Comparison of ENCODE assay signal across 9 cellular contexts in the genomic region with DNA sequence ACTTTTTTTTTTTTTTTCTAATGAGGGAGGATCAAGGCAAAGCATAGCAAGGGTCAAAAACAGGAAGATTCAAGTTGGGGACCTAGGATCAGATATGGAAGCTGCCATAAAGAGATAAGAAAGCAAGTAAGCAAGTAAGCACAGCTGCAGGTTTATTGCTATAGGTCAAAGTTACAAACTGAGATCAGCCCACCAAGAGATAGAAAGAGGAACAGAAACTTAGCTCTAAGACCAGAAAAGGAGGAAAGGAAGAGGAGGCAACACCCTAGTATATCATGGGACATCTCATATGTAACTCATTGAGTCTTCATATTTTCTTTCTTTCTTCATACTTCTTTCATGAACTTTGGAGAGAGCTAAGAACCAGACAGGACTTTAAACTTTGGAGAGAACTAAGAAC.
DNase-seq lines count a peak whose midpoint lies in the region; ATAC-seq, FAIRE-seq and TF ChIP-seq lines count a peak whose summit lies in the region.
"Had no signal": no experiment of that assay in that cellular context is flagged by ENCODE, and none has a peak within 500 bp of the region (broad histone marks: within the 10 kb centered on the region; RNA-seq: fewer than 3 reads in every experiment).

No MANE protein-coding gene starts in this region.

- intact Hi-C loops in mucosa of descending colon (cut with DNase I, micrococcal nuclease) = no loop called here

- H3K4me1 ChIP-seq in mucosa of descending colon (ENCODE audit: low read depth) (peaks cover 10% of the 10 kb centered on the region), endodermal cell (ENCODE audit: control insufficient read depth, insufficient read depth, low read length) (peaks cover 4% of the 10 kb centered on the region)

- no peak overlapping the region for H3K9ac ChIP-seq in endodermal cell (ENCODE audit: extremely low read depth, low read length, poor library complexity, severe bottlenecking)

- FAIRE-seq in D721Med (lab: Jason Lieb, UNC) = no peak

- no peaks in the 10 kb centered on the region for H3K9me3 ChIP-seq in mucosa of descending colon
- peaks cover 5% of the 10 kb centered on the region for H3K9me3 ChIP-seq in endodermal cell (ENCODE audit: control insufficient read depth, low read length)

- no peak overlapping the region for H3K27ac Mint-ChIP-seq in endodermal cell

- H3K9me3 Mint-ChIP-seq in endodermal cell = peaks cover 6% of the 10 kb centered on the region

- peaks cover 21% of the 10 kb centered on the region for H3K4me1 Mint-ChIP-seq in endodermal cell

- peak; percentile 7 to 46 for DNase-seq in HL-60 (ENCODE audit: low read depth in 1 of 2, low spot score in 1 of 2)
- peak in 1 of 3 donors; percentile 7 for DNase-seq in mucosa of descending colon
- no peak for DNase-seq in endodermal cell
- DNase-seq in DMS114 treated with DMSO at 0.1 percent for 48 hours (lab: John Stamatoyannopoulos, UW; ENCODE audit: unreplicated experiment) = no peak
- DNase-seq in superior temporal gyrus (ENCODE audit: extremely low spot score) = no peak
- no peak for DNase-seq in D721Med (ENCODE audit: insufficient read length, low spot score)
- DNase-seq: GDM1 had no signal

- H3K4me3 ChIP-seq in HL-60 (replicated peaks; ENCODE audit: insufficient read depth, low read length) (no peak overlapping the region), mucosa of descending colon (no peak overlapping the region), endodermal cell (ENCODE audit: low read length) (no peak overlapping the region)

- TF ChIP-seq CTCF in HL-60 (IDR thresholded peaks at IDR 0.05; ENCODE audit: insufficient read depth, low read length) = no peak
- TF ChIP-seq CTCF in mucosa of descending colon (IDR thresholded peaks at IDR 0.05) = no peak
- no peak for TF ChIP-seq CTCF in endodermal cell (conservative IDR thresholded peaks at IDR 0.05)
- no peak for TF ChIP-seq CTCF in D721Med (IDR thresholded peaks at IDR 0.05; ENCODE audit: insufficient read depth, missing control alignments)

- peaks cover 20% of the 10 kb centered on the region for H3K27me3 Mint-ChIP-seq in endodermal cell (ENCODE audit: insufficient read depth)

- H3K27ac ChIP-seq in HL-60 (replicated peaks) (0 out of 2 replicates have a peak overlapping the region, but pooled peaks have one; percentile 31), endodermal cell (ENCODE audit: low read depth, low read length) (no peak overlapping the region)

- no peaks in the 10 kb centered on the region for H3K27me3 ChIP-seq in HL-60 (ENCODE audit: insufficient read depth, poor library complexity, severe bottlenecking)
- H3K27me3 ChIP-seq in endodermal cell (ENCODE audit: control insufficient read depth, insufficient read depth, low read length, poor library complexity, severe bottlenecking) = peaks cover 9% of the 10 kb centered on the region

- H3K36me3 ChIP-seq in mucosa of descending colon (ENCODE audit: low read depth) (no peaks in the 10 kb centered on the region), endodermal cell (ENCODE audit: control insufficient read depth, insufficient read depth, low read length) (no peaks in the 10 kb centered on the region)

- H3K4me3 Mint-ChIP-seq in endodermal cell = no peak overlapping the region

- H3K36me3 Mint-ChIP-seq in endodermal cell (ENCODE audit: low read depth) = no peaks in the 10 kb centered on the region

- peak; percentile 100 for ATAC-seq in GM18870 (IDR thresholded peaks at IDR 0.05; ENCODE audit: unreplicated experiment)
- ATAC-seq in HG02642 (IDR thresholded peaks at IDR 0.05; ENCODE audit: poor library complexity, unreplicated experiment) = peak; percentile 100
- peak; percentile 92 for ATAC-seq in mucosa of descending colon

Comparison
In these comparisons a context has a peak if more than half of its experiments do, and no peak if none do; other contexts are left out.
1. DNase-seq: peak in HL-60 (2 of 2); none in endodermal cell (single experiment), DMS114 treated with DMSO at 0.1 percent for 48 hours (single experiment), superior temporal gyrus (single experiment) and D721Med (single experiment).
2. Peak in every context shown above with its lines, with median percentiles within 50 percentile points of each other: ATAC-seq.